ENCODE assay signal across 2 cellular contexts in genomic region chr6:31862344-31863235, GRCh38.
A peak's percentile ranks its signal among the peaks of the same experiment; 100 is the strongest.
TF ChIP-seq lines count a peak whose summit lies in the region.

Gene NEU1 (minus strand): TSS chr6:31862821. CDS start chr6:31862776, 45 bp downstream.

TF ChIP-seq in IMR-90, 13 proteins besides CTCF, POLR2A, EP300 and RAD21:
- TF ChIP-seq, protein P1, sequence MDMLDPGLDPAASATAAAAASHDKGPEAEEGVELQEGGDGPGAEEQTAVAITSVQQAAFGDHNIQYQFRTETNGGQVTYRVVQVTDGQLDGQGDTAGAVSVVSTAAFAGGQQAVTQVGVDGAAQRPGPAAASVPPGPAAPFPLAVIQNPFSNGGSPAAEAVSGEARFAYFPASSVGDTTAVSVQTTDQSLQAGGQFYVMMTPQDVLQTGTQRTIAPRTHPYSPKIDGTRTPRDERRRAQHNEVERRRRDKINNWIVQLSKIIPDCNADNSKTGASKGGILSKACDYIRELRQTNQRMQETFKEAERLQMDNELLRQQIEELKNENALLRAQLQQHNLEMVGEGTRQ (IDR thresholded peaks at IDR 0.05; ENCODE audit: low read depth, low read length) = peak; percentile 99
- peak; percentile 84 for TF ChIP-seq MXI1 (IDR thresholded peaks at IDR 0.05; ENCODE audit: borderline replicate concordance, low read depth, low read length)
- TF ChIP-seq RFX5 (IDR thresholded peaks at IDR 0.05; ENCODE audit: low read depth, low read length) = 0 out of 2 replicates have a peak, but pooled peaks have one; percentile 36
- TF ChIP-seq CHD1 (IDR thresholded peaks at IDR 0.05; ENCODE audit: low read depth, low read length) = no peak; the same call in 1 of the 2 replicates
- no peak for TF ChIP-seq ELK1 (IDR thresholded peaks at IDR 0.05; ENCODE audit: borderline replicate concordance, low read depth, low read length)
- TF ChIP-seq FOS (IDR thresholded peaks at IDR 0.05; ENCODE audit: low read depth, low read length) = 0 out of 2 replicates have a peak, but pooled peaks have one; percentile 4
- TF ChIP-seq RCOR1 (IDR thresholded peaks at IDR 0.05; ENCODE audit: insufficient replicate concordance, low read length) = peak; percentile 25
- TF ChIP-seq BHLHE40 (IDR thresholded peaks at IDR 0.05; ENCODE audit: low read depth, low read length) = peak; percentile 21; the same call in 1 of the 2 replicates

TF ChIP-seq in endothelial cell of umbilical vein, 7 proteins besides CTCF, POLR2A, EP300 and RAD21 (continued from another document):
- TF ChIP-seq MAX (IDR thresholded peaks at IDR 0.05; ENCODE audit: insufficient read depth, insufficient read length) (peak; percentile 95), GATA2 (IDR thresholded peaks at IDR 0.05; ENCODE audit: insufficient read depth, insufficient read length, low read depth, low read length) (no peak), POLR2AphosphoS5 (IDR thresholded peaks at IDR 0.05; ENCODE audit: insufficient read depth, low read depth, low read length) (peak; percentile 98)
